Comparison of ENCODE assay signal across 1 cellular context in the genomic region with DNA sequence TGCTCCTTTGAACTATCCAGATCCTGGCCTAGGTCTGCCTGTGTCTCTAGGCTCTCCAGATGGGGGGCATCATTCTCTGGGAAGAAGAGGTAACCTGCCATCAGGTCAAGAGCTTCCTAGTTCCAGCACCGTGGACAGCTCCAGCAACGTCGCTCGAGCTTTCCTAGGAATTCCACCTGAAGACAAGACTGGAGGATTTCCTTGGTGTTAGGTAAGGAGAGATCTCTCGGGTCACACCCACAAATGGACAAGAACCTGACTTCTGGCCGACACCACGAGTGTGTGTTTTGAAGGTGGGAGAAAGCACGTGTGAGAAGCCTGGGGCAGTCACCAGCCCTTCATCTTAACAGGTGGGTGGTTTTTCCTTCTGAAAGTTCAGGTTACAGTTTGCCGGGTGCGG.
TF ChIP-seq lines count a peak whose summit lies in the region.

No MANE protein-coding gene starts in this region.

TF ChIP-seq in H1, 55 proteins besides CTCF, POLR2A, EP300 and RAD21:
- TF ChIP-seq HDAC2 (IDR thresholded peaks at IDR 0.05; ENCODE audit: borderline replicate concordance in 1 of 2, low read depth in 2 of 2, low read length in 2 of 2) = peak in 1 of 2 experiments; percentile 59; a peak in 1 of 4 replicates
- TF ChIP-seq EZH2 (IDR thresholded peaks at IDR 0.05; ENCODE audit: low read depth, low read length, severe bottlenecking) = no peak
- TF ChIP-seq SP4 (IDR thresholded peaks at IDR 0.05; ENCODE audit: low read length) = no peak
- no peak for TF ChIP-seq POU5F1 (IDR thresholded peaks at IDR 0.05; ENCODE audit: low read depth, low read length)
- no peak for TF ChIP-seq BACH1 (IDR thresholded peaks at IDR 0.05; ENCODE audit: low read length)
- no peak for TF ChIP-seq CEBPB (IDR thresholded peaks at IDR 0.05; ENCODE audit: low read depth, low read length)
- TF ChIP-seq KDM1A (IDR thresholded peaks at IDR 0.05; ENCODE audit: borderline replicate concordance, low read length) = no peak
- TF ChIP-seq SIX5 (IDR thresholded peaks at IDR 0.05; ENCODE audit: low read depth, low read length) = no peak
- no peak for TF ChIP-seq POLR2AphosphoS5 (IDR thresholded peaks at IDR 0.05; ENCODE audit: low read depth, low read length)
- no peak for TF ChIP-seq CHD2 (IDR thresholded peaks at IDR 0.05; ENCODE audit: low read length)
- TF ChIP-seq YY1 (IDR thresholded peaks at IDR 0.05; ENCODE audit: low read depth, low read length) = 0 out of 2 replicates have a peak, but pooled peaks have one; percentile 18
- no peak for TF ChIP-seq BRCA1 (IDR thresholded peaks at IDR 0.05; ENCODE audit: low read depth, low read length)
- no peak for TF ChIP-seq NRF1 (IDR thresholded peaks at IDR 0.05; ENCODE audit: low read depth, low read length)
- no peak for TF ChIP-seq MAFK (IDR thresholded peaks at IDR 0.05; ENCODE audit: low read depth, low read length)
- TF ChIP-seq CHD1 (IDR thresholded peaks at IDR 0.05; ENCODE audit: low read depth, low read length) = no peak
- TF ChIP-seq RNF2 (IDR thresholded peaks at IDR 0.05; ENCODE audit: borderline replicate concordance, low read depth, low read length, missing control alignments, poor library complexity, severe bottlenecking) = no peak
- no peak for TF ChIP-seq CREB1 (IDR thresholded peaks at IDR 0.05)
- TF ChIP-seq GTF2F1 (IDR thresholded peaks at IDR 0.05; ENCODE audit: borderline replicate concordance, low read depth, low read length) = no peak
- no peak for TF ChIP-seq JUN (IDR thresholded peaks at IDR 0.05; ENCODE audit: low read depth, low read length)
- TF ChIP-seq RBBP5 (IDR thresholded peaks at IDR 0.05; ENCODE audit: borderline replicate concordance, low read depth, low read length) = no peak
- peak; percentile 85 to 86; a peak in 2 of 4 replicates for TF ChIP-seq SIN3A (conservative IDR thresholded peaks at IDR 0.05 in 1 of 2, IDR thresholded peaks at IDR 0.05 in 1 of 2; ENCODE audit: low read depth in 1 of 2, low read length in 2 of 2)
- no peak for TF ChIP-seq ZNF274 (IDR thresholded peaks at IDR 0.05; ENCODE audit: borderline replicate concordance, extremely low read depth, low read length)
- peak; percentile 85 for TF ChIP-seq TEAD4 (IDR thresholded peaks at IDR 0.05; ENCODE audit: low read depth, low read length)
